In genomic region chr14:31934767-31935266, GRCh38 we compare ENCODE assay signal across 8 cellular contexts.
DNase-seq lines count a peak whose midpoint lies in the region; ATAC-seq and TF ChIP-seq lines count a peak whose summit lies in the region.

No MANE protein-coding gene starts in this region.

- intact Hi-C loops in Right ventricle myocardium inferior (cut with DNase I) = loop anchor here (1.0 to 5.0 kb wide), 3 partner anchors 141 to 532 kb away; no protein-coding TSS in a partner anchor
- intact Hi-C loops in cardiac septum (cut with DNase I) = loop anchor here (5.0 to 10.0 kb wide), 2 partner anchors 142 to 450 kb away; partner anchors contain the start of gene ARHGAP5
- intact Hi-C loops in colonic mucosa (cut with DNase I) = no loop called here
- intact Hi-C loops in posterior vena cava (cut with DNase I) = loop anchor here (10.0 kb wide), 2 partner anchors 50 to 320 kb away; no protein-coding TSS in a partner anchor

- no peaks in the 10 kb centered on the region for H3K27me3 ChIP-seq in colonic mucosa

- no peaks in the 10 kb centered on the region for H3K9me3 ChIP-seq in colonic mucosa

- DNase-seq in Right ventricle myocardium inferior (ENCODE audit: missing footprints) = no peak
- no peak for DNase-seq in cardiac septum (ENCODE audit: low spot score)
- DNase-seq in NCI-H526 (lab: John Stamatoyannopoulos, UW) = peak; percentile 49 to 54
- DNase-seq in colonic mucosa = peak; percentile 73
- peak; percentile 72 for DNase-seq in medulla oblongata (ENCODE audit: extremely low spot score)
- DNase-seq in activated T-cell treated with anti-CD3 and anti-CD28 coated beads, Interleukin-2, amount 50 U/mL, for 24 hours = no peak
- DNase-seq in posterior vena cava (ENCODE audit: low spot score) = no peak
- no peak for DNase-seq in activated CD4-positive, CD25-positive, alpha-beta regulatory T cell (lab: John Stamatoyannopoulos, UW)

- H3K4me1 ChIP-seq in colonic mucosa = peaks cover 6% of the 10 kb centered on the region

- peaks cover 2% of the 10 kb centered on the region for H3K9me3 Mint-ChIP-seq in activated T-cell treated with anti-CD3 and anti-CD28 coated beads, Interleukin-2, amount 50 U/mL, for 24 hours

- H3K27ac ChIP-seq in colonic mucosa = peak overlapping the region; percentile 22

- H3K4me3 Mint-ChIP-seq in activated T-cell treated with anti-CD3 and anti-CD28 coated beads, Interleukin-2, amount 50 U/mL, for 24 hours = no peak overlapping the region

- peaks cover 22% of the 10 kb centered on the region for H3K4me1 Mint-ChIP-seq in activated T-cell treated with anti-CD3 and anti-CD28 coated beads, Interleukin-2, amount 50 U/mL, for 24 hours (ENCODE audit: low read depth)

- H3K9ac ChIP-seq in colonic mucosa (ENCODE audit: low read depth in 2 of 2, low read length in 2 of 2) = no peak overlapping the region

- ATAC-seq in Right ventricle myocardium inferior = peak; percentile 78

- H3K4me3 ChIP-seq in colonic mucosa = no peak overlapping the region

- no peaks in the 10 kb centered on the region for H3K36me3 ChIP-seq in colonic mucosa

- TF ChIP-seq CTCF in colonic mucosa (IDR thresholded peaks at IDR 0.05) = peak; percentile 36

- no peaks in the 10 kb centered on the region for H3K36me3 Mint-ChIP-seq in activated T-cell treated with anti-CD3 and anti-CD28 coated beads, Interleukin-2, amount 50 U/mL, for 24 hours (ENCODE audit: low read depth)

- no peak overlapping the region for H3K27ac Mint-ChIP-seq in activated T-cell treated with anti-CD3 and anti-CD28 coated beads, Interleukin-2, amount 50 U/mL, for 24 hours

- no peaks in the 10 kb centered on the region for H3K27me3 Mint-ChIP-seq in activated T-cell treated with anti-CD3 and anti-CD28 coated beads, Interleukin-2, amount 50 U/mL, for 24 hours

Comparison
In these comparisons a context has a peak if more than half of its experiments do, and no peak if none do; other contexts are left out.
1. DNase-seq: peak in NCI-H526 (2 of 2), colonic mucosa (single experiment) and medulla oblongata (single experiment); none in Right ventricle myocardium inferior (single experiment), cardiac septum (single experiment), activated T-cell treated with anti-CD3 and anti-CD28 coated beads, Interleukin-2, amount 50 U/mL, for 24 hours (single experiment), posterior vena cava (single experiment) and activated CD4-positive, CD25-positive, alpha-beta regulatory T cell (0 of 4).